ENCODE assay signal across 15 cellular contexts in the genomic region with DNA sequence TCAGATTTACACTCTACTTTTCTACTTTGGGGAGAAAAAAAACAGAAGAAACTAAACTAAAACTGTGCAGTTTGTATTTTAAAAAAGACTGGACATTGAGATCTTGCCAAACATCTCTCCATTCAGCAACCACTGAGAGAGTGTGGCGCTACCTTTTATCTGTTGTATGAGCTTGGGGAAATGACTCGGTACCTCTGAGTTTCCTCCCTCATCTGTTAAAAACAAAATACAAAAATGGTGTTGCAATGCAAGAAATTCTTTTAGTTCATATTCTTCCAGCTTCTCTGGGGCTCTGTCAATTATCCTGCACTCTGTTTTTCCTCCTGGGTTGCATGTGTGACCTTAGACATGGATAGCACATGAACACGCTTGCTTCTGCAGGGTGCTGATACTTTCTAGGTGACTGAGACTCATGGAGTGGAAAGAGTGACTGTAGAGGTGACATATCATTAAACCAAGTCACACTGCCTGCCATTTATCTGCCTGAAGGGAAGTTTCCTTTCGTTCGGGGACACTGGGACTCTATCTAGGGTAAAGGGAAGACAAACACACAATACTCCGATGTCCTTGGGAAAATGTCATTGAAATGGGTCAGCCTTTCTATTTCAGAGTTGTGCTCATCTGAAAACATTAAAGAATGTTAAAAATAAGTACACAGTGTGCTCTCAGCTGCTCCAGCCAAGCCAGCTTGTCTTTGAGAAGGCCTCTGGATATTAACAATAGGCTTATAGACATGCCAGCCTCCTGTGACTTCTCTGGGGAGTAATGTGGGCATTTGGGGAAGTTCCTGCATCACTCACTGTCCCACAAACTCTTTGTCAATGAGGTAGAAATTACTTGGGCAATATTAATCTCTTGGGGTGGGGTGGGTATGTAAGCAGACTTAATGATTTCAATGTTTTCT.
A peak's percentile ranks its signal among the peaks of the same experiment; 100 is the strongest.
DNase-seq lines count a peak whose midpoint lies in the region; ATAC-seq and TF ChIP-seq lines count a peak whose summit lies in the region.
"Had no signal": no experiment of that assay in that cellular context is flagged by ENCODE, and none has a peak within 500 bp of the region (broad histone marks: within the 10 kb centered on the region; RNA-seq: fewer than 3 reads in every experiment).

No MANE protein-coding gene starts in this region.

- no peaks in the 10 kb centered on the region for H3K4me1 Mint-ChIP-seq in activated CD4-positive, alpha-beta T cell treated with anti-CD3 and anti-CD28 coated beads, Interleukin-2, amount 10 ng/mL, durations not matched to agents 24 days and 14 days

- H3K4me1 ChIP-seq in adipocyte (ENCODE audit: control insufficient read depth, insufficient read depth, low read length) (peaks cover 54% of the 10 kb centered on the region), parathyroid adenoma (no peaks in the 10 kb centered on the region), mammary epithelial cell (ENCODE audit: insufficient read depth, low read length) (no peaks in the 10 kb centered on the region)

- intact Hi-C loops in left cardiac atrium (cut with DNase I): loop anchor here in 1 of 2 donors (5.0 kb wide), 1 partner anchor 109 kb away; no protein-coding TSS in a partner anchor
- intact Hi-C loops in mammary epithelial cell (cut with micrococcal nuclease): no loop called here
- intact Hi-C loops in activated CD4-positive, alpha-beta T cell treated with anti-CD3 and anti-CD28 coated beads, Interleukin-2, amount 10 ng/mL, durations not matched to agents 24 days and 14 days (cut with micrococcal nuclease): no loop called here

- H3K27ac ChIP-seq in parathyroid adenoma (peak overlapping the region; percentile 30), mammary epithelial cell (ENCODE audit: insufficient read depth, low read depth, low read length) (no peak overlapping the region)
- H3K27ac ChIP-seq: neutrophil had no signal

- CTCF ChIA-PET in mammary epithelial cell (lab: Charles Lee; ENCODE audit: low non-redundant PET): no interaction called here

- peak; percentile 67 to 73 for ATAC-seq in left cardiac atrium
- ATAC-seq: activated CD8-positive, alpha-beta T cell treated with anti-CD3 and anti-CD28 coated beads for 36 hours; GM12878; PC-3; T-helper 17 cell had no signal

- H3K9me3 ChIP-seq in adipocyte (ENCODE audit: control insufficient read depth, low read length): no peaks in the 10 kb centered on the region
- no peaks in the 10 kb centered on the region for H3K9me3 ChIP-seq in parathyroid adenoma (ENCODE audit: control insufficient read depth, low read length)
- no peaks in the 10 kb centered on the region for H3K9me3 ChIP-seq in mammary epithelial cell (replicated peaks; ENCODE audit: insufficient read depth, low read length)
- H3K9me3 ChIP-seq: BE2C, neutrophil had no signal

- in situ Hi-C loops in G401 (cut with HindIII; ENCODE audit: low sequenced_read_pairs): no loop called here
- in situ Hi-C loops in mammary epithelial cell (cut with MboI; ENCODE audit: low sequenced_read_pairs in 2 of 2): no loop called here

- 97% methylated on average over 6 of the region's 6 CpGs for WGBS in mammary epithelial cell (ENCODE audit: low coverage, missing lambda C conversion rate)

- no peak overlapping the region for H3K4me3 ChIP-seq in adipocyte (ENCODE audit: low read length)
- no peak overlapping the region for H3K4me3 ChIP-seq in parathyroid adenoma (ENCODE audit: low read depth, low read length)
- no peak overlapping the region for H3K4me3 ChIP-seq in mammary epithelial cell (replicated peaks in 1 of 3; ENCODE audit: insufficient read depth in 1 of 3, low read depth in 2 of 3, low read length in 3 of 3)
- H3K4me3 ChIP-seq: GM12878 had no signal

- peak overlapping the region; percentile 66 for H3K9ac ChIP-seq in adipocyte (ENCODE audit: low read length)
- no peak overlapping the region for H3K9ac ChIP-seq in parathyroid adenoma
- no peak overlapping the region for H3K9ac ChIP-seq in mammary epithelial cell (ENCODE audit: insufficient read depth, low read length)

- no peaks in the 10 kb centered on the region for H3K9me3 Mint-ChIP-seq in activated CD4-positive, alpha-beta T cell treated with anti-CD3 and anti-CD28 coated beads, Interleukin-2, amount 10 ng/mL, durations not matched to agents 24 days and 14 days
- H3K9me3 Mint-ChIP-seq: activated CD8-positive, alpha-beta T cell treated with anti-CD3 and anti-CD28 coated beads for 36 hours had no signal

- H3K4me2 ChIP-seq in parathyroid adenoma (ENCODE audit: low read length) (no peak overlapping the region), mammary epithelial cell (ENCODE audit: insufficient read depth, low read depth, low read length) (no peak overlapping the region)

- H3K79me2 ChIP-seq in parathyroid adenoma (no peaks in the 10 kb centered on the region), mammary epithelial cell (ENCODE audit: insufficient read depth, low read length) (no peaks in the 10 kb centered on the region)

- H2AFZ ChIP-seq in parathyroid adenoma: no peak overlapping the region
- no peak overlapping the region for H2AFZ ChIP-seq in mammary epithelial cell (ENCODE audit: low read depth, low read length)

- H3K27me3 Mint-ChIP-seq in activated CD4-positive, alpha-beta T cell treated with anti-CD3 and anti-CD28 coated beads, Interleukin-2, amount 10 ng/mL, durations not matched to agents 24 days and 14 days: peaks cover 10% of the 10 kb centered on the region

- DNase-seq in G401 (ENCODE audit: low spot score) (peak; percentile 19), adipocyte (ENCODE audit: low read depth) (peak; percentile 25), left cardiac atrium (peak; percentile 38), mammary epithelial cell (no peak), NCI-H1694 treated with DMSO at 0.1 percent for 48 hours (lab: John Stamatoyannopoulos, UW) (no peak), mucosa of gallbladder (ENCODE audit: low spot score) (no peak)
- DNase-seq in activated CD4-positive, alpha-beta T cell treated with anti-CD3 and anti-CD28 coated beads, Interleukin-2, amount 10 ng/mL, durations not matched to agents 24 days and 14 days: no peak
- DNase-seq: activated CD8-positive, alpha-beta T cell treated with anti-CD3 and anti-CD28 coated beads for 36 hours; activated naive CD4-positive, alpha-beta T cell treated with Interleukin-2 at 50 U/mL for 16 hours; BE2C; PC-3; T-helper 17 cell had no signal

- no peak overlapping the region for H3K4me3 Mint-ChIP-seq in activated CD4-positive, alpha-beta T cell treated with anti-CD3 and anti-CD28 coated beads, Interleukin-2, amount 10 ng/mL, durations not matched to agents 24 days and 14 days
- H3K4me3 Mint-ChIP-seq: activated CD8-positive, alpha-beta T cell treated with anti-CD3 and anti-CD28 coated beads for 36 hours; T-helper 17 cell had no signal

- no peak for TF ChIP-seq CTCF in parathyroid adenoma (IDR thresholded peaks at IDR 0.05)
- TF ChIP-seq CTCF in mammary epithelial cell (conservative IDR thresholded peaks at IDR 0.05 in 1 of 2, IDR thresholded peaks at IDR 0.05 in 1 of 2; ENCODE audit: extremely low read depth in 1 of 2, insufficient read depth in 1 of 2, low read depth in 1 of 2, low read length in 2 of 2): no peak

- H3K36me3 ChIP-seq in adipocyte (ENCODE audit: control insufficient read depth, insufficient read depth, low read length, severe bottlenecking) (no peaks in the 10 kb centered on the region), parathyroid adenoma (ENCODE audit: control insufficient read depth, insufficient read depth, low read length) (no peaks in the 10 kb centered on the region), mammary epithelial cell (ENCODE audit: insufficient read depth, low read length) (no peaks in the 10 kb centered on the region)
- H3K36me3 ChIP-seq: BE2C, neutrophil had no signal

- no peaks in the 10 kb centered on the region for H3K27me3 ChIP-seq in adipocyte (replicated peaks; ENCODE audit: control insufficient read depth, insufficient read depth, low read length)
- H3K27me3 ChIP-seq in parathyroid adenoma (ENCODE audit: control insufficient read depth, insufficient read depth, low read length): no peaks in the 10 kb centered on the region
- no peaks in the 10 kb centered on the region for H3K27me3 ChIP-seq in mammary epithelial cell (ENCODE audit: insufficient read depth, low read length)
- H3K27me3 ChIP-seq: BE2C had no signal

- H3K36me3 Mint-ChIP-seq in activated CD4-positive, alpha-beta T cell treated with anti-CD3 and anti-CD28 coated beads, Interleukin-2, amount 10 ng/mL, durations not matched to agents 24 days and 14 days (ENCODE audit: low read depth): no peaks in the 10 kb centered on the region

- dilution Hi-C loops in mammary epithelial cell (cut with HindIII; ENCODE audit: low sequenced_read_pairs): no loop called here

- H4K20me1 ChIP-seq in mammary epithelial cell (ENCODE audit: insufficient read depth, low read length): no peaks in the 10 kb centered on the region

- no peak overlapping the region for H3K27ac Mint-ChIP-seq in activated CD4-positive, alpha-beta T cell treated with anti-CD3 and anti-CD28 coated beads, Interleukin-2, amount 10 ng/mL, durations not matched to agents 24 days and 14 days
- H3K27ac Mint-ChIP-seq: activated CD8-positive, alpha-beta T cell treated with anti-CD3 and anti-CD28 coated beads for 36 hours; T-helper 17 cell had no signal

- no TSS peak for BruUV-seq in mammary epithelial cell (replicated peaks; lab: Mats Ljungman, UMichigan)

Comparison
In these comparisons a context has a peak if more than half of its experiments do, and no peak if none do; other contexts are left out.
1. DNase-seq: peak in G401 (single experiment), adipocyte (single experiment) and left cardiac atrium (single experiment); none in mammary epithelial cell (single experiment), NCI-H1694 treated with DMSO at 0.1 percent for 48 hours (single experiment), activated CD4-positive, alpha-beta T cell treated with anti-CD3 and anti-CD28 coated beads, Interleukin-2, amount 10 ng/mL, durations not matched to agents 24 days and 14 days (single experiment) and mucosa of gallbladder (single experiment).